Comparison of ENCODE assay signal across 8 cellular contexts in the genomic region with DNA sequence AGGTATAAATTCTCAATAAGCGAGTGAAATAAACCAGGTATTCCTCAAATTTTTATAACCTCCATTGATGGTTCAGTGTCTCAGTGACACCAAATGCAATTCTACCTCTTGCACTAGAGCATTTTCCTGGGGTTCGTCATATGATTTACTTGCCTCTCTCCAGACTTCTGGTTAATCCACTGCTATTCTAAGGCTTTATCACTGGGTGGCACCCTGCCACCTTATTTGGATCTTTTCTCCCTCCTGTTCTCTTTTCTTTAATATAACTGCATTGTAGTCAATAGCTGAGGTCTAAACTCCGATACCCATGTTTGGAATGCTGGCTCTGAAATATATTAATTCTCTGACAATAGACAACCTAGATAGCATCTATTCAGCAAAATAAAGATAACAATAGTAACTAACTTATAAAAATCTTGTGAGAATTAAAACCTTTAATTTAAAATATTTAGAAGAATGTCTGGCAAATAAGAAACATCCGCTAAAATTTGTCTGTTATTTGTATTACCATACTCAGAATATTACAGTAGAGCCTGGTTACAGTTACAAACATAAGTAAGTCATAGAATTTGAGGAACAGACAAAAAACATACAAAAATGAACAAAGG.
A peak's percentile ranks its signal among the peaks of the same experiment; 100 is the strongest.
DNase-seq lines count a peak whose midpoint lies in the region; ATAC-seq, FAIRE-seq and TF ChIP-seq lines count a peak whose summit lies in the region.

No MANE protein-coding gene starts in this region.

- peaks cover 3% of the 10 kb centered on the region for H3K27me3 ChIP-seq in foreskin keratinocyte

- H3K4me1 ChIP-seq in foreskin keratinocyte = peaks cover 9% of the 10 kb centered on the region

- DNase-seq in NCI-H1105 treated with DMSO at 0.1 percent for 48 hours (lab: John Stamatoyannopoulos, UW) = peak; percentile 91
- DNase-seq in SK-N-DZ (ENCODE audit: low spot score) = peak; percentile 72
- DNase-seq in foreskin keratinocyte = peak; percentile 16 to 61
- DNase-seq in urothelium cell line (ENCODE audit: low spot score) = peak; percentile 34
- no peak for DNase-seq in activated naive CD4-positive, alpha-beta T cell (lab: John Stamatoyannopoulos, UW)
- no peak for DNase-seq in left lobe of liver (ENCODE audit: low spot score)

- 0 out of 2 replicates have a peak, but pooled peaks have one; percentile 33 for TF ChIP-seq CTCF in GM12874 (IDR thresholded peaks at IDR 0.05; ENCODE audit: insufficient read depth, low read depth, low read length)
- peak; percentile 80 for TF ChIP-seq CTCF in foreskin keratinocyte (conservative IDR thresholded peaks at IDR 0.05)

- H3K27ac ChIP-seq in foreskin keratinocyte = no peak overlapping the region

- FAIRE-seq in urothelium cell line (lab: Jason Lieb, UNC) = no peak

- peak; percentile 87 for ATAC-seq in foreskin keratinocyte
- ATAC-seq in GM18517 (IDR thresholded peaks at IDR 0.05; ENCODE audit: unreplicated experiment) = no peak
- no peak for ATAC-seq in left lobe of liver

Comparison
In these comparisons a context has a peak if more than half of its experiments do, and no peak if none do; other contexts are left out.
1. DNase-seq: peak in NCI-H1105 treated with DMSO at 0.1 percent for 48 hours (single experiment), SK-N-DZ (single experiment), foreskin keratinocyte (2 of 2) and urothelium cell line (single experiment); none in activated naive CD4-positive, alpha-beta T cell (0 of 4) and left lobe of liver (single experiment).